ENCODE assay signal across 1 cellular context in genomic region chr17:50909765-50910661, GRCh38.
TF ChIP-seq lines count a peak whose summit lies in the region.

No MANE protein-coding gene starts in this region.

TF ChIP-seq in HepG2, 621 proteins besides CTCF, POLR2A, EP300 and RAD21 (continued from another document and continues in another):
- TF ChIP-seq THAP9 (CRISPR knock-in tag; IDR thresholded peaks at IDR 0.05; ENCODE audit: borderline replicate concordance) (no peak; the same call in 1 of the 2 replicates), FOXO4 (CRISPR knock-in tag; conservative IDR thresholded peaks at IDR 0.05) (no peak), ATAD3A (CRISPR knock-in tag; IDR thresholded peaks at IDR 0.05) (no peak), MYC (CRISPR knock-in tag; IDR thresholded peaks at IDR 0.05; ENCODE audit: borderline replicate concordance) (peak; percentile 88), ZNF549 (CRISPR knock-in tag; IDR thresholded peaks at IDR 0.05) (no peak), ZSCAN9 (CRISPR knock-in tag; IDR thresholded peaks at IDR 0.05; ENCODE audit: borderline replicate concordance) (0 out of 2 replicates have a peak, but pooled peaks have one; percentile 41), ZNF101 (CRISPR knock-in tag; IDR thresholded peaks at IDR 0.05; ENCODE audit: borderline replicate concordance, low read depth) (0 out of 2 replicates have a peak, but pooled peaks have one; percentile 77), TBL1XR1 (IDR thresholded peaks at IDR 0.05; ENCODE audit: borderline replicate concordance, low read length, partially characterized antibody) (no peak), IRF2 (CRISPR knock-in tag; IDR thresholded peaks at IDR 0.05) (no peak; the same call in none of the 2 replicates), AGO1 (IDR thresholded peaks at IDR 0.05; ENCODE audit: low read depth, low read length, poor library complexity, severe bottlenecking) (no peak), ARNTL (CRISPR knock-in tag; IDR thresholded peaks at IDR 0.05) (peak; percentile 14; the same call in 1 of the 2 replicates), CHD2 (IDR thresholded peaks at IDR 0.05; ENCODE audit: low read depth, low read length) (no peak), IKZF4 (CRISPR knock-in tag; IDR thresholded peaks at IDR 0.05; ENCODE audit: borderline replicate concordance, low read depth, not compliant biosample characterization) (no peak), ZNF253 (CRISPR knock-in tag; IDR thresholded peaks at IDR 0.05; ENCODE audit: borderline replicate concordance) (0 out of 2 replicates have a peak, but pooled peaks have one; percentile 41), ZBTB21 (CRISPR knock-in tag; IDR thresholded peaks at IDR 0.05) (no peak), ZNF770 (CRISPR knock-in tag; IDR thresholded peaks at IDR 0.05) (no peak), ZNF616 (CRISPR knock-in tag; IDR thresholded peaks at IDR 0.05; ENCODE audit: low read depth) (peak; percentile 82; the same call in 1 of the 2 replicates), ZNF282 (IDR thresholded peaks at IDR 0.05; ENCODE audit: partially characterized antibody) (no peak), ATF7 (IDR thresholded peaks at IDR 0.05) (no peak), ATF7 (CRISPR knock-in tag; IDR thresholded peaks at IDR 0.05) (0 out of 2 replicates have a peak, but pooled peaks have one; percentile 34), ZNF562 (CRISPR knock-in tag; IDR thresholded peaks at IDR 0.05; ENCODE audit: borderline replicate concordance) (no peak), CREB1 (IDR thresholded peaks at IDR 0.05) (no peak), CREB1 (CRISPR knock-in tag; IDR thresholded peaks at IDR 0.05) (no peak), MAFG (CRISPR knock-in tag; IDR thresholded peaks at IDR 0.05) (no peak), MBNL3 (CRISPR knock-in tag; conservative IDR thresholded peaks at IDR 0.05) (no peak), ZNF274 (CRISPR knock-in tag; IDR thresholded peaks at IDR 0.05) (no peak), GLI4 (CRISPR knock-in tag; IDR thresholded peaks at IDR 0.05; ENCODE audit: borderline replicate concordance) (no peak), PCBP1 (IDR thresholded peaks at IDR 0.05; ENCODE audit: borderline replicate concordance, low read depth, low read length) (no peak), ZNF350 (CRISPR knock-in tag; IDR thresholded peaks at IDR 0.05; ENCODE audit: borderline replicate concordance, low read depth) (no peak; the same call in none of the 2 replicates), ZNF468 (CRISPR knock-in tag; IDR thresholded peaks at IDR 0.05) (no peak), ZNF251 (CRISPR knock-in tag; IDR thresholded peaks at IDR 0.05) (0 out of 2 replicates have a peak, but pooled peaks have one; percentile 45), ZIK1 (CRISPR knock-in tag; IDR thresholded peaks at IDR 0.05; ENCODE audit: borderline replicate concordance, low read depth) (peak; percentile 40; the same call in 1 of the 2 replicates), ZNF263 (CRISPR knock-in tag; IDR thresholded peaks at IDR 0.05) (peak; percentile 70), ZNF230 (CRISPR knock-in tag; IDR thresholded peaks at IDR 0.05) (peak; percentile 77), FOSL2 (CRISPR knock-in tag; IDR thresholded peaks at IDR 0.05) (peak; percentile 54; the same call in 1 of the 2 replicates), JUN (CRISPR knock-in tag; IDR thresholded peaks at IDR 0.05) (no peak; the same call in 1 of the 2 replicates), ZNF781 (CRISPR knock-in tag; IDR thresholded peaks at IDR 0.05; ENCODE audit: borderline replicate concordance, not compliant biosample characterization) (no peak), GMEB2 (CRISPR knock-in tag; IDR thresholded peaks at IDR 0.05; ENCODE audit: low read depth) (no peak), ZNF432 (CRISPR knock-in tag; IDR thresholded peaks at IDR 0.05; ENCODE audit: borderline replicate concordance) (no peak), RNF219 (CRISPR knock-in tag; IDR thresholded peaks at IDR 0.05) (no peak), ZZZ3 (CRISPR knock-in tag; IDR thresholded peaks at IDR 0.05; ENCODE audit: borderline replicate concordance) (peak; percentile 90; the same call in 1 of the 2 replicates), RFX5 (IDR thresholded peaks at IDR 0.05; ENCODE audit: low read depth, low read length) (peak; percentile 31; the same call in 1 of the 2 replicates), ZBTB34 (CRISPR knock-in tag; IDR thresholded peaks at IDR 0.05) (peak; percentile 14; the same call in 1 of the 2 replicates), MIER2 (CRISPR knock-in tag; IDR thresholded peaks at IDR 0.05) (peak; percentile 56; the same call in 1 of the 2 replicates), MXD1 (CRISPR knock-in tag; IDR thresholded peaks at IDR 0.05) (peak; percentile 30; the same call in 1 of the 2 replicates), ZNF792 (CRISPR knock-in tag; IDR thresholded peaks at IDR 0.05) (peak; percentile 35; the same call in 1 of the 2 replicates), RNF2 (conservative IDR thresholded peaks at IDR 0.05; ENCODE audit: low read depth) (no peak), ZNF546 (CRISPR knock-in tag; conservative IDR thresholded peaks at IDR 0.05) (no peak), ZNF850 (CRISPR knock-in tag; conservative IDR thresholded peaks at IDR 0.05) (no peak), PRPF4 (IDR thresholded peaks at IDR 0.05; ENCODE audit: low read depth, low read length, poor library complexity, severe bottlenecking) (no peak), GLMP (CRISPR knock-in tag; IDR thresholded peaks at IDR 0.05; ENCODE audit: borderline replicate concordance) (no peak), REL (CRISPR knock-in tag; conservative IDR thresholded peaks at IDR 0.05) (no peak), ZXDC (CRISPR knock-in tag; IDR thresholded peaks at IDR 0.05) (0 out of 2 replicates have a peak, but pooled peaks have one; percentile 76), ZNF777 (CRISPR knock-in tag; IDR thresholded peaks at IDR 0.05) (no peak), TARDBP (CRISPR knock-in tag; IDR thresholded peaks at IDR 0.05) (peak; percentile 25; the same call in 1 of the 2 replicates), MYNN (CRISPR knock-in tag; IDR thresholded peaks at IDR 0.05; ENCODE audit: low read depth) (no peak)
